Comparison of ENCODE assay signal across 9 cellular contexts in the genomic region with DNA sequence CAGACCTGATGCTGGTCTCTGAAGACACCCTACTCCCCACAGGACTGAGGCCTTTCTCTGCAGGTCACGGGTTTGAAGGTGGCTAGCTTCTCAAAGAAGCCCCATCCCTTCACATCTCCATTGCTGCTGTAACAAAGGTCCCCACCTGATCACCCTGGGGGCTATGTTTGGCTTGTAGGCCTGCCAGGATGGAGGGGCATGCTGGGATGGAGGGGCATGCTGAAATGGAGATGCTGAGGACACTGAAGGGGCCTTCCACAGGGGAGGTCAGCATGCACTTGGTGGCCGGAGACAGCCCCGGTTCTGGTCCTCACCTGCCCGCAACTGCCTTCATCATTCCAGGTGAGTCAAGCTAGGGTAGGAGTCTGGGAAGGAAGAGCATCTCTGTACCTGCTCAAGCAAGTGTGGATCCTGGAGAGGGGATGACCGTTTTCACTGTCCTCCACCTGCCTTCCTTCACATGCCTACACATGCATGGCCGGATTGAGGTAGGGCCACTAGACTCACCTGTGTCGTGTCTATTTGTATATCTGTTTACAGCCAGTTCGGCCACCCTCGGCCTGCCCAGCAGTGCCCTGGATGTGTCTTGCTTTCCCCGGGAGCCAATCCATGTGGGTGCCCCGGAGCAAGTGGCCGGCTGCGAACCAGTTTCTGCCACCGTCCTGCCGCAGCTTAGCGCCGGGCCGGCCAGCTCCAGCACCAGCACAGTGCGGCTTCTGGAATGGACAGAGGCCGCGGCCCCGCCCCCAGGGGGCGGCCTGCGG. TPM values are rescaled to one million over a fixed set of nuclear protein-coding genes. Genes with fewer than 3 reads are reported as not detected.
DNase-seq lines count a peak whose midpoint lies in the region; ATAC-seq and TF ChIP-seq lines count a peak whose summit lies in the region.
"Had no signal": no experiment of that assay in that cellular context is flagged by ENCODE, and none has a peak within 500 bp of the region (broad histone marks: within the 10 kb centered on the region; RNA-seq: fewer than 3 reads in every experiment).

No MANE protein-coding gene starts in this region.

- H3K4me3 Mint-ChIP-seq in CD4-positive, alpha-beta T cell, result peak overlapping the region; percentile 91
- peak overlapping the region; percentile 93 to 95 (median 94) for H3K4me3 Mint-ChIP-seq in nephron

- peaks cover 6% of the 10 kb centered on the region for H3K36me3 Mint-ChIP-seq in CD4-positive, alpha-beta T cell (ENCODE audit: low read depth)
- H3K36me3 Mint-ChIP-seq in nephron (ENCODE audit: low read depth), result peaks cover 12% of the 10 kb centered on the region

- TF ChIP-seq CTCF in CD4-positive, alpha-beta T cell (IDR thresholded peaks at IDR 0.05), result no peak
- TF ChIP-seq CTCF in coronary artery (IDR thresholded peaks at IDR 0.05) (no peak), nephron (IDR thresholded peaks at IDR 0.05; ENCODE audit: unreplicated experiment in 3 of 3) (no peak)

- POLR2A ChIA-PET in CD4-positive, alpha-beta T cell (lab: Charles Lee), result interaction anchor here (2.2 to 2.5 kb wide), 2 partner anchors 56 to 77 kb away, joined by 8 to 26 read pairs; a partner anchor contains a TSS

- no peak overlapping the region for H3K27ac ChIP-seq in CD4-positive, alpha-beta T cell (ENCODE audit: low read depth, low read length)
- H3K27ac ChIP-seq in coronary artery, result peak overlapping the region; percentile 41 to 77

- H3K27me3 ChIP-seq in CD4-positive, alpha-beta T cell (ENCODE audit: control insufficient read depth, insufficient read depth, low read length), result peaks cover 11% of the 10 kb centered on the region

- intact Hi-C loops in CD4-positive, alpha-beta T cell (cut with DNase I, micrococcal nuclease), result loop anchor here (2.0 to 5.0 kb wide), 3 partner anchors 56 to 77 kb away; a partner anchor contains a TSS

- H3K9me3 ChIP-seq in CD4-positive, alpha-beta T cell (ENCODE audit: control insufficient read depth, low read length), result no peaks in the 10 kb centered on the region

- H3K4me3 ChIP-seq in coronary artery, result peak overlapping the region; percentile 66

- ATAC-seq in CD4-positive, alpha-beta T cell (ENCODE audit: poor library complexity), result no peak
- ATAC-seq in HG03196 (IDR thresholded peaks at IDR 0.05; ENCODE audit: unreplicated experiment), result peak; percentile 2

- peak overlapping the region; percentile 80 for H3K27ac Mint-ChIP-seq in CD4-positive, alpha-beta T cell
- H3K27ac Mint-ChIP-seq in nephron, result peak overlapping the region in 1 of 3 experiments; percentile 80

- no peak for DNase-seq in CD4-positive, alpha-beta T cell
- DNase-seq in coronary artery (ENCODE audit: low spot score), result no peak
- DNase-seq in anterior cingulate cortex (lab: John Stamatoyannopoulos, UW), result no peak
- DNase-seq in activated gamma-delta T cell treated with Interleukin-2 at 50 U/mL for 16 hours, result no peak
- DNase-seq in NCI-H2029 treated with DMSO at 0.1 percent for 48 hours (lab: John Stamatoyannopoulos, UW), result no peak
- no peak for DNase-seq in DMS79 (lab: John Stamatoyannopoulos, UW)

- H3K4me1 Mint-ChIP-seq in CD4-positive, alpha-beta T cell (ENCODE audit: low read depth), result peaks cover 32% of the 10 kb centered on the region
- peaks cover 4% of the 10 kb centered on the region for H3K4me1 Mint-ChIP-seq in nephron

- H3K9me3 Mint-ChIP-seq in CD4-positive, alpha-beta T cell, result no peaks in the 10 kb centered on the region
- H3K9me3 Mint-ChIP-seq in nephron, result no peaks in the 10 kb centered on the region

- H3K27me3 Mint-ChIP-seq in CD4-positive, alpha-beta T cell, result peaks cover 12% of the 10 kb centered on the region
- peaks cover 3% of the 10 kb centered on the region for H3K27me3 Mint-ChIP-seq in nephron (ENCODE audit: low read depth)

- CTCF ChIA-PET in CD4-positive, alpha-beta T cell (lab: Charles Lee), result interaction anchor here (1.6 kb wide), 1 partner anchor 70 kb away, joined by 3 read pairs; no protein-coding TSS in a partner anchor

RNA-seq across cellular contexts. Expression of a gene that starts 6.0 kb away (rescaled TPM):
- 10 to 100 TPM; 10.2 to 10.5 TPM for total RNA-seq in CD4-positive, alpha-beta T cell

RNA-seq across cellular contexts. Expression of a gene that starts 45.3 kb away (rescaled TPM):
- total RNA-seq in CD4-positive, alpha-beta T cell, result under 1 TPM; 0.38 to 0.64 TPM
- total RNA-seq: lung microvascular endothelial cell had no signal

RNA-seq across cellular contexts. Expression of a gene that starts 55.8 kb away (rescaled TPM):
- total RNA-seq in CD4-positive, alpha-beta T cell, result 100 to 1,000 TPM; 312 to 313 TPM
